ENCODE assay signal across 9 cellular contexts in the genomic region with DNA sequence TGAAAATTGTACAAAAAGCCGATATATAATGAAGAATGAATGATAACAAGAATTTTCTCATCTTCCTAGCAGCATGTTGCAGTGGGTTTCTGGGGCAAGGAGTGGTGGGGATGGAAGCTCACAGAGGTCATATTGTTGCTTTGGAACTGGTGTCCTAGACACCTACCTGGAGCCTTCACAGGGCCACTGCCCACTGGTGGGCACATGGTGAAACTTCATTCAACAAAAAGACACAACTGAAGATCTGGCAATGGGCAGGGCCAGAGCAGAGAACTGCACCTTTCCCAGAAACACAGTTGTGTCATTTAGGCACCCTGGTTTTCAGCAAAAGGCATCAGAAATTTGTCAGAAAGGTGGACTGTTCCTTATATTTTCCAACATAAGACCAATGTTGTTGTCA.
A peak's percentile ranks its signal among the peaks of the same experiment; 100 is the strongest.
DNase-seq lines count a peak whose midpoint lies in the region; ATAC-seq and TF ChIP-seq lines count a peak whose summit lies in the region.
"Had no signal": no experiment of that assay in that cellular context is flagged by ENCODE, and none has a peak within 500 bp of the region (broad histone marks: within the 10 kb centered on the region; RNA-seq: fewer than 3 reads in every experiment).

No MANE protein-coding gene starts in this region.

- no peaks in the 10 kb centered on the region for H3K9me2 ChIP-seq in OCI-LY7 (ENCODE audit: insufficient read depth, low read length)

- H3K27me3 ChIP-seq in AG04450 (ENCODE audit: control insufficient read depth, insufficient read depth, low read length) = no peaks in the 10 kb centered on the region
- no peaks in the 10 kb centered on the region for H3K27me3 ChIP-seq in esophagus muscularis mucosa

- intact Hi-C loops in OCI-LY7 (cut with micrococcal nuclease; ENCODE audit: unreplicated experiment) = no loop called here
- intact Hi-C loops in esophagus muscularis mucosa (cut with DNase I) = loop anchor here (10.0 kb wide), 1 partner anchor 118 kb away; the partner anchor contains the start of gene FHOD3

- TF ChIP-seq CTCF in AG04450 (IDR thresholded peaks at IDR 0.05; ENCODE audit: low read depth, low read length) (peak; percentile 51), OCI-LY7 (conservative IDR thresholded peaks at IDR 0.05; ENCODE audit: low read length) (0 out of 2 replicates have a peak, but pooled peaks have one; percentile 23), foreskin fibroblast (IDR thresholded peaks at IDR 0.05; ENCODE audit: low read depth, low read length) (peak; percentile 47), esophagus muscularis mucosa (IDR thresholded peaks at IDR 0.05) (peak in 1 of 3 experiments; percentile 7)

- TF ChIP-seq EP300 in esophagus muscularis mucosa (IDR thresholded peaks at IDR 0.05) = no peak

- CTCF ChIA-PET in AG04450 (lab: Charles Lee) = interaction anchor here (0.6 to 2.6 kb wide), 7 partner anchors 9 to 120 kb away, joined by 3 to 9 read pairs (median 4); no protein-coding TSS in a partner anchor
- CTCF ChIA-PET in OCI-LY7 (lab: Charles Lee; ENCODE audit: unreplicated experiment) = no interaction called here

- 93% methylated on average over 1 of the region's 1 CpG for WGBS in esophagus muscularis mucosa

- no peaks in the 10 kb centered on the region for H4K20me1 ChIP-seq in OCI-LY7 (ENCODE audit: insufficient read depth, low read length)

- no peak for TF ChIP-seq POLR2A in esophagus muscularis mucosa (IDR thresholded peaks at IDR 0.05; ENCODE audit: low read depth)

- H3K4me3 ChIP-seq in AG04450 (ENCODE audit: low read depth, low read length) (no peak overlapping the region), OCI-LY7 (ENCODE audit: low read depth, low read length, poor library complexity, severe bottlenecking) (no peak overlapping the region), foreskin fibroblast (ENCODE audit: low read depth in 1 of 2, low read length in 2 of 2) (no peak overlapping the region), esophagus muscularis mucosa (no peak overlapping the region)

- no peaks in the 10 kb centered on the region for H3K79me2 ChIP-seq in OCI-LY7 (ENCODE audit: insufficient read depth, low read depth, low read length)

- H3K4me1 ChIP-seq in OCI-LY7 (ENCODE audit: insufficient read depth, low read length, poor library complexity, severe bottlenecking) (no peaks in the 10 kb centered on the region), esophagus muscularis mucosa (peaks cover 5 to 12% (median 8%) of the 10 kb centered on the region in 4 donors)

- no peaks in the 10 kb centered on the region for H3K9me3 ChIP-seq in AG04450 (ENCODE audit: control insufficient read depth, insufficient read depth, low read length)
- no peaks in the 10 kb centered on the region for H3K9me3 ChIP-seq in OCI-LY7 (ENCODE audit: low read length)
- H3K9me3 ChIP-seq in esophagus muscularis mucosa = no peaks in the 10 kb centered on the region

- H3K27ac ChIP-seq in AG04450 (ENCODE audit: low read depth, low read length) (no peak overlapping the region), OCI-LY7 (ENCODE audit: low read depth, low read length, poor library complexity, severe bottlenecking) (no peak overlapping the region), esophagus muscularis mucosa (replicated peaks in 1 of 4) (no peak overlapping the region)

- ATAC-seq in GM19351 (IDR thresholded peaks at IDR 0.05; ENCODE audit: unreplicated experiment) = peak; percentile 49
- ATAC-seq: T-cell had no signal

- H2AFZ ChIP-seq in OCI-LY7 (ENCODE audit: low read length) = no peak overlapping the region

- H3K4me2 ChIP-seq in OCI-LY7 (ENCODE audit: low read length) = no peak overlapping the region

- POLR2A ChIA-PET in AG04450 (lab: Yijun Ruan, JAX) (interaction anchor here (0.6 kb wide), 1 partner anchor 1769 kb away, joined by 3 read pairs; no protein-coding TSS in a partner anchor), OCI-LY7 (lab: Charles Lee) (no interaction called here)

- DNase-seq in AG04450 (ENCODE audit: low read depth, low spot score) (no peak), OCI-LY7 (ENCODE audit: low spot score) (no peak), foreskin fibroblast (peak in 1 of 2 donors; percentile 35), SIG-M5 treated with dmso at 0.1 percent for 504 hours (lab: John Stamatoyannopoulos, UW; ENCODE audit: unreplicated experiment) (no peak), esophagus muscularis mucosa (ENCODE audit: extremely low spot score) (no peak), germinal center (ENCODE audit: low spot score) (no peak)
- no peak for DNase-seq in activated T-cell treated with anti-CD3 and anti-CD28 coated beads, Interleukin-2, amount 50 U/mL, for 48 hours
- DNase-seq: T-cell had no signal

- no TSS peak for BruUV-seq in OCI-LY7 (replicated peaks; lab: Mats Ljungman, UMichigan)

- no peaks in the 10 kb centered on the region for H3K36me3 ChIP-seq in OCI-LY7 (ENCODE audit: insufficient read depth, low read length)
- H3K36me3 ChIP-seq in esophagus muscularis mucosa = no peaks in the 10 kb centered on the region
